10 cellular contexts compared by ENCODE assay signal in genomic region chr9:37187713-37188439, GRCh38.
DNase-seq lines count a peak whose midpoint lies in the region; ATAC-seq and TF ChIP-seq lines count a peak whose summit lies in the region.
"Had no signal": no experiment of that assay in that cellular context is flagged by ENCODE, and none has a peak within 500 bp of the region (broad histone marks: within the 10 kb centered on the region; RNA-seq: fewer than 3 reads in every experiment).

No MANE protein-coding gene starts in this region.

- no peaks in the 10 kb centered on the region for H3F3A ChIP-seq in PC-3 (ENCODE audit: low read length, unreplicated experiment)

- no peak overlapping the region for H3K4me3 ChIP-seq in PC-3 (ENCODE audit: low read length)
- H3K4me3 ChIP-seq in esophagus squamous epithelium, result no peak overlapping the region

- H3K27me3 Mint-ChIP-seq in activated T-cell treated with anti-CD3 and anti-CD28 coated beads, Interleukin-2, amount 50 U/mL, for 72 hours (ENCODE audit: low read depth), result no peaks in the 10 kb centered on the region
- H3K27me3 Mint-ChIP-seq in endothelial cell (ENCODE audit: unreplicated experiment), result no peaks in the 10 kb centered on the region

- CTCF ChIA-PET in PC-3 (lab: Charles Lee), result no interaction called here

- peaks cover 0 to 28% of the 10 kb centered on the region in 2 donors for H3K36me3 Mint-ChIP-seq in activated T-cell treated with anti-CD3 and anti-CD28 coated beads, Interleukin-2, amount 50 U/mL, for 72 hours (ENCODE audit: insufficient read depth in 2 of 2)
- peaks cover 36% of the 10 kb centered on the region for H3K36me3 Mint-ChIP-seq in stimulated activated effector memory CD8-positive, alpha-beta T cell treated with anti-CD3 and anti-CD28 coated beads, Interleukin-12 subunit alpha, Interleukin-12 subunit beta, amount 100 ng/mL, for 72 hours
- no peaks in the 10 kb centered on the region for H3K36me3 Mint-ChIP-seq in endothelial cell (ENCODE audit: low read depth, unreplicated experiment)

- H3K9me3 ChIP-seq in PC-3 (ENCODE audit: low read length) (no peaks in the 10 kb centered on the region), esophagus squamous epithelium (no peaks in the 10 kb centered on the region)
- H3K9me3 ChIP-seq: neutrophil had no signal

- H2AFZ ChIP-seq in PC-3 (ENCODE audit: low read length), result no peak overlapping the region

- POLR2A ChIA-PET in PC-3 (lab: Charles Lee; ENCODE audit: unreplicated experiment), result no interaction called here

- H3K27me3 ChIP-seq in PC-3 (ENCODE audit: low read length), result no peaks in the 10 kb centered on the region
- H3K27me3 ChIP-seq in esophagus squamous epithelium, result no peaks in the 10 kb centered on the region
- H3K27me3 ChIP-seq: neutrophil had no signal

- peak; percentile 82 to 84 for ATAC-seq in activated T-cell treated with anti-CD3 and anti-CD28 coated beads, Interleukin-2, amount 50 U/mL, for 72 hours (replicated peaks in 1 of 2)
- peak; percentile 80 for ATAC-seq in HG02798 (IDR thresholded peaks at IDR 0.05; ENCODE audit: poor library complexity, unreplicated experiment)
- peak; percentile 13; the same call in 1 of the 2 replicates for ATAC-seq in PC-3
- peak; percentile 85 for ATAC-seq in stimulated activated effector memory CD8-positive, alpha-beta T cell treated with anti-CD3 and anti-CD28 coated beads, Interleukin-12 subunit alpha, Interleukin-12 subunit beta, amount 100 ng/mL, for 72 hours

- H3K4me2 ChIP-seq in PC-3 (ENCODE audit: low read length), result no peak overlapping the region

- peaks cover 32% of the 10 kb centered on the region for H3K4me1 Mint-ChIP-seq in activated T-cell treated with anti-CD3 and anti-CD28 coated beads, Interleukin-2, amount 50 U/mL, for 72 hours (ENCODE audit: low read depth)
- H3K4me1 Mint-ChIP-seq in stimulated activated effector memory CD8-positive, alpha-beta T cell treated with anti-CD3 and anti-CD28 coated beads, Interleukin-12 subunit alpha, Interleukin-12 subunit beta, amount 100 ng/mL, for 72 hours, result peaks cover 23% of the 10 kb centered on the region
- H3K4me1 Mint-ChIP-seq in endothelial cell (ENCODE audit: unreplicated experiment), result peaks cover 22% of the 10 kb centered on the region

- TF ChIP-seq CTCF in PC-3 (conservative IDR thresholded peaks at IDR 0.05; ENCODE audit: low read depth, low read length) (no peak), endothelial cell (IDR thresholded peaks at IDR 0.05; ENCODE audit: unreplicated experiment) (no peak), esophagus squamous epithelium (IDR thresholded peaks at IDR 0.05) (no peak)

- no peaks in the 10 kb centered on the region for H3K9me2 ChIP-seq in PC-3 (replicated peaks; ENCODE audit: low read length)

- no peaks in the 10 kb centered on the region for H3K36me3 ChIP-seq in PC-3 (ENCODE audit: low read depth, low read length)
- H3K36me3 ChIP-seq in esophagus squamous epithelium, result peaks cover 0 to 22% (median 0%) of the 10 kb centered on the region in 3 donors

- H3K4me3 Mint-ChIP-seq in activated T-cell treated with anti-CD3 and anti-CD28 coated beads, Interleukin-2, amount 50 U/mL, for 72 hours, result peak overlapping the region; percentile 77 to 78
- peak overlapping the region; percentile 62 for H3K4me3 Mint-ChIP-seq in stimulated activated effector memory CD8-positive, alpha-beta T cell treated with anti-CD3 and anti-CD28 coated beads, Interleukin-12 subunit alpha, Interleukin-12 subunit beta, amount 100 ng/mL, for 72 hours
- no peak overlapping the region for H3K4me3 Mint-ChIP-seq in endothelial cell (ENCODE audit: unreplicated experiment)

- peaks cover 0 to 4% of the 10 kb centered on the region in 2 donors for H3K9me3 Mint-ChIP-seq in activated T-cell treated with anti-CD3 and anti-CD28 coated beads, Interleukin-2, amount 50 U/mL, for 72 hours
- H3K9me3 Mint-ChIP-seq in stimulated activated effector memory CD8-positive, alpha-beta T cell treated with anti-CD3 and anti-CD28 coated beads, Interleukin-12 subunit alpha, Interleukin-12 subunit beta, amount 100 ng/mL, for 72 hours, result peaks cover 2% of the 10 kb centered on the region
- no peaks in the 10 kb centered on the region for H3K9me3 Mint-ChIP-seq in endothelial cell (ENCODE audit: unreplicated experiment)

- BruUV-seq in PC-3 (replicated peaks; lab: Mats Ljungman, UMichigan), result no TSS peak

- intact Hi-C loops in PC-3 (cut with micrococcal nuclease) (no loop called here), esophagus squamous epithelium (cut with DNase I) (no loop called here)

- no peaks in the 10 kb centered on the region for H3K79me2 ChIP-seq in PC-3 (ENCODE audit: low read length)

- TF ChIP-seq POLR2A in esophagus squamous epithelium (IDR thresholded peaks at IDR 0.05), result no peak

- DNase-seq in activated T-cell treated with anti-CD3 and anti-CD28 coated beads, Interleukin-2, amount 50 U/mL, for 72 hours, result peak in 1 of 2 donors; percentile 9
- DNase-seq in activated T-cell treated with anti-CD3 and anti-CD28 coated beads, Interleukin-2, amount 50 U/mL, for 48 hours, result no peak
- DNase-seq in PC-3 (no peak), endothelial cell (ENCODE audit: low spot score) (no peak), esophagus squamous epithelium (lab: John Stamatoyannopoulos, UW) (no peak), NCI-H748 treated with DMSO at 0.1 percent for 48 hours (lab: John Stamatoyannopoulos, UW) (no peak)
- DNase-seq in stimulated activated effector memory CD8-positive, alpha-beta T cell treated with anti-CD3 and anti-CD28 coated beads, Interleukin-12 subunit alpha, Interleukin-12 subunit beta, amount 100 ng/mL, for 72 hours (ENCODE audit: low spot score in 2 of 2), result no peak
- DNase-seq: NCI-H2081 had no signal

- H4K20me1 ChIP-seq in PC-3 (ENCODE audit: low read length), result no peaks in the 10 kb centered on the region

- no peak overlapping the region for H3K27ac ChIP-seq in PC-3 (ENCODE audit: low read length)
- H3K27ac ChIP-seq in esophagus squamous epithelium, result no peak overlapping the region
- H3K27ac ChIP-seq: neutrophil had no signal

- 78 to 83% methylated on average over 5 of the region's 5 CpGs for WGBS in esophagus squamous epithelium, 2 donors

- H3K4me1 ChIP-seq in PC-3 (ENCODE audit: insufficient read depth, low read length), result peaks cover 6% of the 10 kb centered on the region; the same call in 1 of the 2 replicates
- H3K4me1 ChIP-seq in esophagus squamous epithelium, result no peaks in the 10 kb centered on the region

- H3K9ac ChIP-seq in PC-3 (ENCODE audit: low read length), result no peak overlapping the region

- peak overlapping the region; percentile 88 for H3K27ac Mint-ChIP-seq in activated T-cell treated with anti-CD3 and anti-CD28 coated beads, Interleukin-2, amount 50 U/mL, for 72 hours
- H3K27ac Mint-ChIP-seq in stimulated activated effector memory CD8-positive, alpha-beta T cell treated with anti-CD3 and anti-CD28 coated beads, Interleukin-12 subunit alpha, Interleukin-12 subunit beta, amount 100 ng/mL, for 72 hours, result peak overlapping the region; percentile 90
- H3K27ac Mint-ChIP-seq in endothelial cell (ENCODE audit: unreplicated experiment), result no peak overlapping the region

Comparison
In these comparisons a context has a peak if more than half of its experiments do, and no peak if none do; other contexts are left out.
1. ATAC-seq: peak in every context shown above with its lines; median percentile 85 in stimulated activated effector memory CD8-positive, alpha-beta T cell treated with anti-CD3 and anti-CD28 coated beads, Interleukin-12 subunit alpha, Interleukin-12 subunit beta, amount 100 ng/mL, for 72 hours; 83 in activated T-cell treated with anti-CD3 and anti-CD28 coated beads, Interleukin-2, amount 50 U/mL, for 72 hours; 80 in HG02798; 13 in PC-3.